ENCODE assay signal across 23 cellular contexts in the genomic region with DNA sequence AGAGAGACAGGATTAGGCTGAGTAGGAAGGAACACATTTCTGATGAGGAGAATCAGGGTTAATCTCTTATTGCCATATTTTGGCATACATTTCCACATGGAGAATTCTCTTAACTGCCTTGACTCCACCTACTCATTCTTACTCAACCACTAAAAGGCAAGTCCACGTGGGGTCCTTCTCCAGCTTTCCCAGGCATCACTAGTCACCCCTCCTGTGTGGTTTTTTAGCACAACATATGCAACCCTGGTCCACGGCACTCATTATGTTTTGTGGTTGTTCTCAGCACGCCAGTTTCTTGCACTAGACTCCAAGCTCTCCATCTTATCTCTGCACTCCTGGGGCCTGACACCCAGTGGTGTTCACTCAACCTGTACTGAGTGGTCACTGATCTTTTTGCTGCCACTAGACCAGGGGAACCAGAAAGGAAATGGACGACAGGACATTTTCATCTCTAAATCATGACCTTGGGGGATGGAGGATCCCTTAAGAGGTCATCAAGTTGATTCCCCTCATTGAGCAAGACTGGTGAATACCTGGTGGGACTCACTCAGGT. TPM values are rescaled to one million over a fixed set of nuclear protein-coding genes. Genes with fewer than 3 reads are reported as not detected.
DNase-seq lines count a peak whose midpoint lies in the region; ATAC-seq and TF ChIP-seq lines count a peak whose summit lies in the region.
"Had no signal": no experiment of that assay in that cellular context is flagged by ENCODE, and none has a peak within 500 bp of the region (broad histone marks: within the 10 kb centered on the region; RNA-seq: fewer than 3 reads in every experiment).

No MANE protein-coding gene starts in this region.

- H3K79me2 ChIP-seq in SK-N-SH (ENCODE audit: insufficient read depth): peaks cover 95% of the 10 kb centered on the region

- no peak for ATAC-seq in activated T-cell treated with anti-CD3 and anti-CD28 coated beads, Interleukin-2, amount 50 U/mL, for 72 hours (replicated peaks in 1 of 2)
- ATAC-seq in HG02970 (IDR thresholded peaks at IDR 0.05; ENCODE audit: low FRiP score, unreplicated experiment) (no peak), GM19455 (IDR thresholded peaks at IDR 0.05; ENCODE audit: unreplicated experiment) (no peak)

- peaks cover 2 to 8% of the 10 kb centered on the region in 2 experiments; a peak in 2 of 4 replicates for H3K4me1 ChIP-seq in SK-N-SH (ENCODE audit: control insufficient read depth in 1 of 2, insufficient read depth in 2 of 2, low read depth in 1 of 2, low read length in 1 of 2)
- H3K4me1 ChIP-seq: left ventricle myocardium inferior, thyroid gland had no signal

- peaks cover 5% of the 10 kb centered on the region for H3F3A ChIP-seq in SK-N-SH (replicated peaks; ENCODE audit: insufficient read depth)

- no peaks in the 10 kb centered on the region for H3K36me3 ChIP-seq in SK-N-SH (replicated peaks in 1 of 2; ENCODE audit: control insufficient read depth in 1 of 2, insufficient read depth in 2 of 2, low read length in 1 of 2)
- H3K36me3 ChIP-seq: left ventricle myocardium inferior, thyroid gland had no signal

- DNase-seq in activated T-cell treated with anti-CD3 and anti-CD28 coated beads, Interleukin-2, amount 50 U/mL, for 72 hours: no peak
- no peak for DNase-seq in activated T-cell treated with anti-CD3 and anti-CD28 coated beads, Interleukin-2, amount 50 U/mL, for 1 hour
- DNase-seq in RPMI7951 (ENCODE audit: low read depth): peak; percentile 41
- peak; percentile 47 for DNase-seq in choroid plexus epithelial cell (ENCODE audit: low read depth)
- peak; percentile 6 for DNase-seq in renal cortical epithelial cell (ENCODE audit: low read depth)
- DNase-seq in SK-N-SH: no peak
- DNase-seq: activated CD4-positive, alpha-beta T cell treated with anti-CD3 and anti-CD28 coated beads for 4 hours; activated CD8-positive, alpha-beta memory T cell treated with anti-CD3 and anti-CD28 coated beads, Interleukin-2, amount 50 U/mL, for 4 hours; activated gamma-delta T cell treated with Interleukin-2 at 50 U/mL for 16 hours; DMS79 treated with DMSO at 0.1 percent for 48 hours; KG1; left ventricle myocardium inferior; NCI-H187 treated with DMSO at 0.1 percent for 48 hours; NCI-H446; stimulated activated CD4-positive, alpha-beta T cell treated with anti-CD3 and anti-CD28 coated beads, Interleukin-2, amount 100 ng/mL, for 24 hours; stimulated activated naive CD4-positive, alpha-beta T cell; thyroid gland had no signal

- H3K9me2 ChIP-seq in SK-N-SH: no peaks in the 10 kb centered on the region

- no peaks in the 10 kb centered on the region for H3K36me3 Mint-ChIP-seq in activated T-cell treated with anti-CD3 and anti-CD28 coated beads, Interleukin-2, amount 50 U/mL, for 72 hours (ENCODE audit: insufficient read depth in 2 of 2)
- H3K36me3 Mint-ChIP-seq: CD14-positive monocyte, mesothelial cell of epicardium had no signal

- no peak for TF ChIP-seq CTCF in choroid plexus epithelial cell (conservative IDR thresholded peaks at IDR 0.05; ENCODE audit: low read depth, low read length)
- TF ChIP-seq CTCF in SK-N-SH (IDR thresholded peaks at IDR 0.05): no peak

- TF ChIP-seq EP300 in SK-N-SH (IDR thresholded peaks at IDR 0.05; ENCODE audit: borderline replicate concordance in 1 of 2, low read depth in 1 of 2, low read length in 1 of 2): no peak

- 84% methylated on average over 4 of the region's 4 CpGs for WGBS in SK-N-SH (ENCODE audit: low lambda C conversion rate)

- no peak overlapping the region for H2AFZ ChIP-seq in SK-N-SH (ENCODE audit: low read depth)

- H3K27ac Mint-ChIP-seq in activated T-cell treated with anti-CD3 and anti-CD28 coated beads, Interleukin-2, amount 50 U/mL, for 72 hours: peak overlapping the region; percentile 24
- H3K27ac Mint-ChIP-seq: mesothelial cell of epicardium, progenitor cell of endocrine pancreas had no signal

- H3K9me3 Mint-ChIP-seq in activated T-cell treated with anti-CD3 and anti-CD28 coated beads, Interleukin-2, amount 50 U/mL, for 72 hours: no peaks in the 10 kb centered on the region
- H3K9me3 Mint-ChIP-seq: CD14-positive monocyte, mesothelial cell of epicardium had no signal

- H3K9ac ChIP-seq in SK-N-SH: no peak overlapping the region

- H3K4me2 ChIP-seq in SK-N-SH: no peak overlapping the region

- no peak for TF ChIP-seq RAD21 in SK-N-SH (IDR thresholded peaks at IDR 0.05; ENCODE audit: low read length)

- peaks cover 52% of the 10 kb centered on the region for H3K4me1 Mint-ChIP-seq in activated T-cell treated with anti-CD3 and anti-CD28 coated beads, Interleukin-2, amount 50 U/mL, for 72 hours (ENCODE audit: low read depth)
- H3K4me1 Mint-ChIP-seq: CD14-positive monocyte had no signal

- no peak overlapping the region for H3K4me3 Mint-ChIP-seq in activated T-cell treated with anti-CD3 and anti-CD28 coated beads, Interleukin-2, amount 50 U/mL, for 72 hours
- H3K4me3 Mint-ChIP-seq: CD14-positive monocyte, mesothelial cell of epicardium had no signal

- POLR2A ChIA-PET in SK-N-SH (lab: Yijun Ruan, JAX): interaction anchor here (0.6 kb wide), 1 partner anchor 56 kb away, joined by 3 read pairs; no protein-coding TSS in a partner anchor

- no peak overlapping the region for H3K27ac ChIP-seq in SK-N-SH (ENCODE audit: low read depth in 2 of 2, low read length in 1 of 2)
- H3K27ac ChIP-seq: left ventricle myocardium inferior, thyroid gland had no signal

- no peaks in the 10 kb centered on the region for H3K27me3 ChIP-seq in SK-N-SH (ENCODE audit: insufficient read depth)
- H3K27me3 ChIP-seq: thyroid gland had no signal

- no peaks in the 10 kb centered on the region for H3K9me3 ChIP-seq in SK-N-SH
- H3K9me3 ChIP-seq: left ventricle myocardium inferior, thyroid gland had no signal

- peaks cover 7% of the 10 kb centered on the region; the same call in 1 of the 2 replicates for H4K20me1 ChIP-seq in SK-N-SH (ENCODE audit: insufficient read depth)

- no peaks in the 10 kb centered on the region for H3K27me3 Mint-ChIP-seq in activated T-cell treated with anti-CD3 and anti-CD28 coated beads, Interleukin-2, amount 50 U/mL, for 72 hours (ENCODE audit: low read depth)

- CTCF ChIA-PET in SK-N-SH (lab: Yijun Ruan, JAX): no interaction called here

- H3K4me3 ChIP-seq in choroid plexus epithelial cell (ENCODE audit: low read depth, low read length): no peak overlapping the region
- no peak overlapping the region for H3K4me3 ChIP-seq in SK-N-SH (ENCODE audit: low read depth in 2 of 2, low read length in 1 of 2)
- H3K4me3 ChIP-seq: left ventricle myocardium inferior, thyroid gland had no signal

TF ChIP-seq in SK-N-SH, 30 proteins besides CTCF, POLR2A, EP300 and RAD21 (continues in another document):
- TF ChIP-seq USF2 (IDR thresholded peaks at IDR 0.05; ENCODE audit: borderline replicate concordance, low read depth, low read length) (no peak), TAF1 (IDR thresholded peaks at IDR 0.05; ENCODE audit: borderline replicate concordance, low read depth, low read length) (no peak), MEF2A (IDR thresholded peaks at IDR 0.05; ENCODE audit: borderline replicate concordance, low read depth) (no peak), SMC3 (IDR thresholded peaks at IDR 0.05; ENCODE audit: low read depth, low read length) (no peak), FOXM1 (IDR thresholded peaks at IDR 0.05; ENCODE audit: low read depth) (no peak), TCF12 (IDR thresholded peaks at IDR 0.05) (no peak), RCOR1 (IDR thresholded peaks at IDR 0.05; ENCODE audit: low read length) (no peak), MXI1 (IDR thresholded peaks at IDR 0.05; ENCODE audit: low read depth, low read length) (no peak), TEAD4 (IDR thresholded peaks at IDR 0.05; ENCODE audit: borderline replicate concordance, insufficient read depth) (no peak), POLR2AphosphoS5 (IDR thresholded peaks at IDR 0.05; ENCODE audit: low read depth, low read length) (no peak), EZH2phosphoT487 (IDR thresholded peaks at IDR 0.05; ENCODE audit: borderline replicate concordance, low read depth) (no peak), MAX (IDR thresholded peaks at IDR 0.05; ENCODE audit: low read depth) (no peak), YY1 (IDR thresholded peaks at IDR 0.05; ENCODE audit: low read depth) (no peak), NFIC (IDR thresholded peaks at IDR 0.05; ENCODE audit: borderline replicate concordance) (no peak)
- TF ChIP-seq, protein P1, sequence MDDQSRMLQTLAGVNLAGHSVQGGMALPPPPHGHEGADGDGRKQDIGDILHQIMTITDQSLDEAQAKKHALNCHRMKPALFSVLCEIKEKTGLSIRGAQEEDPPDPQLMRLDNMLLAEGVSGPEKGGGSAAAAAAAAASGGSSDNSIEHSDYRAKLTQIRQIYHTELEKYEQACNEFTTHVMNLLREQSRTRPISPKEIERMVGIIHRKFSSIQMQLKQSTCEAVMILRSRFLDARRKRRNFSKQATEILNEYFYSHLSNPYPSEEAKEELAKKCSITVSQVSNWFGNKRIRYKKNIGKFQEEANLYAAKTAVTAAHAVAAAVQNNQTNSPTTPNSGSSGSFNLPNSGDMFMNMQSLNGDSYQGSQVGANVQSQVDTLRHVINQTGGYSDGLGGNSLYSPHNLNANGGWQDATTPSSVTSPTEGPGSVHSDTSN (IDR thresholded peaks at IDR 0.05): no peak

RNA-seq across cellular contexts. Expression of gene MARCHF4, which starts 18.0 kb away (rescaled TPM):
- total RNA-seq in activated T-cell treated with anti-CD3 and anti-CD28 coated beads, Interleukin-2, amount 50 U/mL, for 72 hours: not detected
- 0.29 and 0.48 TPM in 2 replicates for total RNA-seq in RPMI7951 (2014; rRNA removed; shearing (Covaris generic))
- 0.15 and 1.2 TPM in 2 replicates for total RNA-seq in renal cortical epithelial cell
- polyA plus RNA-seq in SK-N-SH (2012; rRNA removed): 7.3 and 7.6 TPM in 2 replicates
- 6.3 and 7.8 TPM in 2 replicates for polyA plus RNA-seq in SK-N-SH (2012; cell fraction: cytosol; rRNA removed)
- polyA plus RNA-seq in SK-N-SH (2012; cell fraction: nucleus; rRNA removed): 6.8 and 7.7 TPM in 2 replicates
- total RNA-seq: skeletal muscle tissue had no signal
- polyA plus RNA-seq: CD14-positive monocyte had no signal

RNA-seq across cellular contexts. Expression of gene SMARCAL1, which starts 58.0 kb away (rescaled TPM):
- 10 to 100 TPM; 30.9 to 32.5 TPM for total RNA-seq in activated T-cell treated with anti-CD3 and anti-CD28 coated beads, Interleukin-2, amount 50 U/mL, for 72 hours
- 9.3 and 9.8 TPM in 2 replicates for total RNA-seq in RPMI7951 (2014; rRNA removed; shearing (Covaris generic))
- total RNA-seq in renal cortical epithelial cell: 17.9 and 25.5 TPM in 2 replicates
- polyA plus RNA-seq in SK-N-SH (2012; rRNA removed): 26.1 and 27.0 TPM in 2 replicates
- 16.0 and 19.7 TPM in 2 replicates for polyA plus RNA-seq in SK-N-SH (2012; cell fraction: cytosol; rRNA removed)
- 21.7 and 28.1 TPM in 2 replicates for polyA plus RNA-seq in SK-N-SH (2012; cell fraction: nucleus; rRNA removed)

Comparison
In these comparisons a context has a peak if more than half of its experiments do, and no peak if none do; other contexts are left out.
1. DNase-seq: peak in RPMI7951 (single experiment), choroid plexus epithelial cell (single experiment) and renal cortical epithelial cell (single experiment); none in activated T-cell treated with anti-CD3 and anti-CD28 coated beads, Interleukin-2, amount 50 U/mL, for 72 hours (0 of 2), activated T-cell treated with anti-CD3 and anti-CD28 coated beads, Interleukin-2, amount 50 U/mL, for 1 hour (single experiment) and SK-N-SH (single experiment).